ENCODE assay signal across 8 cellular contexts in the genomic region with DNA sequence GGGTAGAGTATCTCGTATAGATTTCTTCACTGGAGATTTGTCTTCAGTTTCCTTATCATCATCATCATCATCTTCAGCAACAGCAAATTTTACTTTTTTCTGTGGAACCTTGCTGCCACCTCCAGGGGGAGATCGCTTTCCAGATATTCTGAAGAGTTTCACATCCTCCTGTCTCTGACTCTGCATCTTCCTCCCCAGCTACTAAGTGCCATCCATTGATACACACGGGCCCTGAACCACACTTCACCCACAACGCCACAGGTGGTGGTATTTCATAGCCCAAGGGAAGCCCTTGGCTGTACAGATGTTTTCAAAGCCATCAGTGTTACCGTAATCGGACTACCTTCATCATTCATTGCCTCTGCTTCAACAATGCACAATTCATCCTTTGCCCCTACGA.
DNase-seq lines count a peak whose midpoint lies in the region; ATAC-seq, FAIRE-seq and TF ChIP-seq lines count a peak whose summit lies in the region.

No MANE protein-coding gene starts in this region.

- TF ChIP-seq CTCF in OCI-LY7 (conservative IDR thresholded peaks at IDR 0.05; ENCODE audit: low read length) (peak; percentile 97), GM12878 (IDR thresholded peaks at IDR 0.05 in 2 of 3, conservative IDR thresholded peaks at IDR 0.05 in 1 of 3; ENCODE audit: control insufficient read depth in 2 of 3, extremely low read depth in 1 of 3, insufficient read depth in 1 of 3, low read depth in 3 of 3, low read length in 3 of 3) (peak; percentile 65 to 80 (median 68); a peak in 5 of 6 replicates), parathyroid adenoma (IDR thresholded peaks at IDR 0.05) (peak; percentile 27)

- no peak overlapping the region for H2AFZ ChIP-seq in OCI-LY7 (ENCODE audit: low read length)
- peak overlapping the region; percentile 24; the same call in 1 of the 2 replicates for H2AFZ ChIP-seq in GM12878 (ENCODE audit: control insufficient read depth, low read depth, low read length)
- H2AFZ ChIP-seq in parathyroid adenoma = no peak overlapping the region

- TF ChIP-seq EP300 in GM12878 (IDR thresholded peaks at IDR 0.05; ENCODE audit: borderline replicate concordance in 1 of 2, control insufficient read depth in 1 of 2, low read depth in 2 of 2, low read length in 2 of 2) = no peak

- intact Hi-C loops in OCI-LY7 (cut with micrococcal nuclease; ENCODE audit: unreplicated experiment) = loop anchor here (1.0 to 5.0 kb wide), 7 partner anchors 31 to 136 kb away; partner anchors contain the start of gene DYNC1H1
- intact Hi-C loops in GM12878 (cut with micrococcal nuclease; ENCODE audit: unreplicated experiment) = loop anchor here (1.0 to 10.0 kb wide), 4 partner anchors 34 to 136 kb away; no protein-coding TSS in a partner anchor

- H3K27me3 ChIP-seq in H7 (ENCODE audit: control insufficient read depth, insufficient read depth, low read length) (no peaks in the 10 kb centered on the region), GM12878 (replicated peaks in 1 of 2; ENCODE audit: control insufficient read depth in 2 of 2, insufficient read depth in 2 of 2, low read length in 1 of 2) (no peaks in the 10 kb centered on the region), parathyroid adenoma (ENCODE audit: control insufficient read depth, insufficient read depth, low read length) (no peaks in the 10 kb centered on the region)

- RAD21 ChIA-PET in GM12878 (lab: Charles Lee; ENCODE audit: unreplicated experiment) = interaction anchor here (0.7 to 3.5 kb wide), 21 partner anchors 8 to 179 kb away, joined by 3 to 52 read pairs (median 6); no protein-coding TSS in a partner anchor

- H4K20me1 ChIP-seq in OCI-LY7 (ENCODE audit: insufficient read depth, low read length) (peaks cover 49% of the 10 kb centered on the region), GM12878 (ENCODE audit: control insufficient read depth, insufficient read depth) (peaks cover 3% of the 10 kb centered on the region; the same call in 1 of the 2 replicates)

- POLR2A ChIA-PET in OCI-LY7 (lab: Charles Lee) = interaction anchor here (0.8 to 1.9 kb wide), 7 partner anchors 31 to 79 kb away, joined by 3 to 5 read pairs (median 4); no protein-coding TSS in a partner anchor
- POLR2A ChIA-PET in GM12878 (lab: Charles Lee) = interaction anchor here (0.6 to 1.8 kb wide), 4 partner anchors 32 to 676 kb away, joined by 4 to 7 read pairs (median 4); no protein-coding TSS in a partner anchor

- H3K9ac ChIP-seq in GM12878 (ENCODE audit: control insufficient read depth, insufficient read depth, low read length) = no peak overlapping the region
- H3K9ac ChIP-seq in parathyroid adenoma = no peak overlapping the region

- TF ChIP-seq POLR2A in GM12891 (IDR thresholded peaks at IDR 0.05; ENCODE audit: low read depth, low read length) = no peak
- TF ChIP-seq POLR2A in GM12878 (IDR thresholded peaks at IDR 0.05; ENCODE audit: low read depth, low read length) = no peak

- in situ Hi-C loops in GM12878 (cut with MboI) = no loop called here

- FAIRE-seq in GM12891 (lab: Jason Lieb, UNC) (peak; percentile 95), GM12878 (lab: Jason Lieb, UNC) (peak; percentile 83)

- peaks cover 89% of the 10 kb centered on the region for H3K4me1 ChIP-seq in OCI-LY7 (ENCODE audit: insufficient read depth, low read length, poor library complexity, severe bottlenecking)
- H3K4me1 ChIP-seq in GM12878 (ENCODE audit: control insufficient read depth, insufficient read depth, low read length) = peaks cover 44% of the 10 kb centered on the region
- H3K4me1 ChIP-seq in parathyroid adenoma = peaks cover 8% of the 10 kb centered on the region

- peak overlapping the region; percentile 69 for H3K4me2 ChIP-seq in OCI-LY7 (ENCODE audit: low read length)
- H3K4me2 ChIP-seq in GM12878 (ENCODE audit: control insufficient read depth, insufficient read depth) = peak overlapping the region; percentile 84
- no peak overlapping the region for H3K4me2 ChIP-seq in parathyroid adenoma (ENCODE audit: low read length)

- H3K27ac ChIP-seq in OCI-LY7 (ENCODE audit: low read depth, low read length, poor library complexity, severe bottlenecking) (peak overlapping the region; percentile 63), GM12878 (ENCODE audit: control insufficient read depth, insufficient read depth) (peak overlapping the region; percentile 61), parathyroid adenoma (no peak overlapping the region)

- no peaks in the 10 kb centered on the region for H3K36me3 ChIP-seq in H7 (replicated peaks; ENCODE audit: control insufficient read depth, insufficient read depth, low read length)
- H3K36me3 ChIP-seq in OCI-LY7 (ENCODE audit: insufficient read depth, low read length) = peaks cover 26% of the 10 kb centered on the region; the same call in 1 of the 2 replicates
- peaks cover 0 to 8% of the 10 kb centered on the region in 2 experiments; a peak in 2 of 4 replicates for H3K36me3 ChIP-seq in GM12878 (ENCODE audit: control insufficient read depth in 2 of 2, insufficient read depth in 2 of 2, low read length in 1 of 2)
- no peaks in the 10 kb centered on the region for H3K36me3 ChIP-seq in parathyroid adenoma (ENCODE audit: control insufficient read depth, insufficient read depth, low read length)

- H3K9me2 ChIP-seq in OCI-LY7 (ENCODE audit: insufficient read depth, low read length) = no peaks in the 10 kb centered on the region

- peak; percentile 78 for TF ChIP-seq RAD21 in GM12878 (IDR thresholded peaks at IDR 0.05; ENCODE audit: insufficient read depth, low read depth, low read length)

- 4% methylated on average over 7 of the region's 7 CpGs for WGBS in GM12878 (ENCODE audit: insufficient coverage, insufficient replicate concordance, low lambda C conversion rate, missing lambda C conversion rate)

- CTCF ChIA-PET in OCI-LY7 (lab: Charles Lee; ENCODE audit: unreplicated experiment) (interaction anchor here (0.5 to 1.8 kb wide), 7 partner anchors 20 to 73 kb away, joined by 3 to 6 read pairs (median 3); no protein-coding TSS in a partner anchor), GM12878 (lab: Yijun Ruan, JAX) (interaction anchor here (0.7 to 8.3 kb wide), 31 partner anchors 9 to 249 kb away, joined by 3 to 72 read pairs (median 5); no protein-coding TSS in a partner anchor)

- SMC1A ChIA-PET in GM12878 (lab: Charles Lee; ENCODE audit: uncharacterized antibody, unreplicated experiment) = interaction anchor here (0.6 to 5.2 kb wide), 28 partner anchors 10 to 1408 kb away, joined by 3 to 34 read pairs (median 4); no protein-coding TSS in a partner anchor

- H3K9me3 ChIP-seq in OCI-LY7 (ENCODE audit: low read length) (no peaks in the 10 kb centered on the region), GM12878 (replicated peaks; ENCODE audit: control insufficient read depth, insufficient read depth, low read length) (no peaks in the 10 kb centered on the region), parathyroid adenoma (ENCODE audit: control insufficient read depth, low read length) (no peaks in the 10 kb centered on the region)

- no TSS peak for BruUV-seq in OCI-LY7 (replicated peaks; lab: Mats Ljungman, UMichigan)
- BruUV-seq in GM12878 (replicated peaks; lab: Mats Ljungman, UMichigan) = no TSS peak

- no peak overlapping the region for H3K4me3 ChIP-seq in H7 (ENCODE audit: insufficient read depth, low read depth, low read length)
- H3K4me3 ChIP-seq in OCI-LY7 (ENCODE audit: low read depth, low read length, poor library complexity, severe bottlenecking) = peak overlapping the region; percentile 38
- no peak overlapping the region for H3K4me3 ChIP-seq in GM12878
- no peak overlapping the region for H3K4me3 ChIP-seq in parathyroid adenoma (ENCODE audit: low read depth, low read length)

- DNase-seq in GM12891 (ENCODE audit: insufficient read length, low spot score) (no peak), H7 (peak; percentile 70), OCI-LY7 (ENCODE audit: low spot score) (peak; percentile 93), GM12878 (ENCODE audit: low read depth, low spot score) (peak; percentile 69), cerebellar cortex (ENCODE audit: low spot score) (no peak), superior temporal gyrus (ENCODE audit: extremely low spot score) (no peak), NCI-H2107 treated with DMSO at 0.1 percent for 48 hours (lab: John Stamatoyannopoulos, UW; ENCODE audit: unreplicated experiment) (no peak)

- H3K79me2 ChIP-seq in OCI-LY7 (ENCODE audit: insufficient read depth, low read depth, low read length) (peaks cover 79% of the 10 kb centered on the region), GM12878 (ENCODE audit: control insufficient read depth, insufficient read depth, low read length) (peaks cover 54% of the 10 kb centered on the region), parathyroid adenoma (peaks cover 37% of the 10 kb centered on the region)

- ATAC-seq in GM12878 = peak; percentile 87

TF ChIP-seq in GM12891, 5 proteins besides CTCF, POLR2A, EP300 and RAD21:
- peak; percentile 90 for TF ChIP-seq SPI1 (IDR thresholded peaks at IDR 0.05; ENCODE audit: low read depth, low read length)
- TF ChIP-seq POU2F2 (IDR thresholded peaks at IDR 0.05; ENCODE audit: low read depth, low read length) = no peak
- no peak for TF ChIP-seq PAX5 (IDR thresholded peaks at IDR 0.05; ENCODE audit: insufficient read depth, low read length, severe bottlenecking)
- no peak for TF ChIP-seq TAF1 (IDR thresholded peaks at IDR 0.05; ENCODE audit: low read depth, low read length)

TF ChIP-seq in GM12878, 131 proteins besides CTCF, POLR2A, EP300 and RAD21 (continues in another document):
- TF ChIP-seq TCF3 (IDR thresholded peaks at IDR 0.05; ENCODE audit: borderline replicate concordance, insufficient read depth, low read depth, low read length) (peak; percentile 66; the same call in 1 of the 2 replicates), CREB1 (IDR thresholded peaks at IDR 0.05; ENCODE audit: low read depth) (0 out of 2 replicates have a peak, but pooled peaks have one; percentile 29), STAT3 (IDR thresholded peaks at IDR 0.05; ENCODE audit: low read depth, low read length) (peak; percentile 16; the same call in 1 of the 2 replicates), CREM (IDR thresholded peaks at IDR 0.05; ENCODE audit: low read depth) (0 out of 2 replicates have a peak, but pooled peaks have one; percentile 11), NR2C2 (IDR thresholded peaks at IDR 0.05; ENCODE audit: borderline replicate concordance, control insufficient read depth, insufficient read length, low read depth) (no peak), CEBPB (IDR thresholded peaks at IDR 0.05; ENCODE audit: borderline replicate concordance in 1 of 2, low read depth in 2 of 2, low read length in 2 of 2) (no peak), RCOR1 (conservative IDR thresholded peaks at IDR 0.05; ENCODE audit: low read depth, low read length) (no peak), MTA2 (IDR thresholded peaks at IDR 0.05; ENCODE audit: low read depth) (0 out of 2 replicates have a peak, but pooled peaks have one; percentile 8), ZBED1 (IDR thresholded peaks at IDR 0.05; ENCODE audit: borderline replicate concordance) (no peak), HDGF (IDR thresholded peaks at IDR 0.05) (0 out of 2 replicates have a peak, but pooled peaks have one; percentile 47), FOS (IDR thresholded peaks at IDR 0.05; ENCODE audit: borderline replicate concordance, extremely low read depth, insufficient read length) (no peak), TAF1 (IDR thresholded peaks at IDR 0.05; ENCODE audit: borderline replicate concordance, low read depth, low read length) (no peak), TCF12 (IDR thresholded peaks at IDR 0.05; ENCODE audit: low read depth, low read length) (0 out of 2 replicates have a peak, but pooled peaks have one; percentile 29)

Comparison
In these comparisons a context has a peak if more than half of its experiments do, and no peak if none do; other contexts are left out.
1. DNase-seq: peak in H7 (single experiment), OCI-LY7 (single experiment) and GM12878 (single experiment); none in GM12891 (single experiment), cerebellar cortex (single experiment), superior temporal gyrus (single experiment) and NCI-H2107 treated with DMSO at 0.1 percent for 48 hours (single experiment).
2. CTCF ChIP-seq: peak in every context shown above with its lines; median percentile 97 in OCI-LY7; 68 in GM12878; 27 in parathyroid adenoma.